In the genomic region with DNA sequence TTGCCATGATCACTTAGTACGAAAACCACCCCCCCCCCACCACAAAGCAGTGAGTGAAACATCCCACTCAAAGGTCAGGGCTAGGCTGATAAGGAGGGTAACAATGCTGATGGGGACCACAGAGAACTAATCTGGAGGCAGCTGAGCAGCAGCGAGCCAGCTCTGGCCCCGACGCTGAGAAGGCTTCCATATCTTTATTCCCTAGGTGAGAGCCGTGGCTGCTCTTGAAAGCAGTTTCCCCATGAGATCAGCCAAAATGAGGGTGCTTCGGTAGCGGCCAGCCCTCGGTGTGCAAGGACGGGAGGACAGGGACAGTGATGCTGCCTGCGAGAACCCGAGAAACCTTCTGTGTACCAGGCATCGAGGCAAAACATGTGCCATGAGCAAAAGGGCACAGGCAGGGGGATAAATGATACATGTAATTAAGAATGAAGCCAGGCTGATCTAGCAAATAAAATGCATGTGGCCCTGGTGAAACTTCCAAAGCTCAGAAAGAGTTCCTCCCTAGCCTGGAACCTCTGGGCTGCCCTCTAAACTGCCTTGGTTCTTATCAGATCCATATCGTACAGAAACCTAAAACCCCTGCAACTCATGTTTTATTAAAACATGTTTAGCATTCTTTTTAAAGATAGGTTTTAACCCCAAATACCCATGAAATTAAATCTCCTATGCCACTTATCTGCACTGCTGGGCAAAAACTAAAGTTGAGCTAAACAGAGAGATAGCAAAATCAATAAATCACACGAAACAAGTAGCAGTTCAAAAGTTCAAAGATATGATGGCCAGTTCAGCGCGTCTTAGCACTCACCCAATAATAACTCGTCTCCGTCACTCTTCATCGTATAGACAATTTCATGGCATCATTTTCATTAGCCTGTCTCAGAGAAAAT, we compare ENCODE assay signal across 1 cellular context.
TF ChIP-seq lines count a peak whose summit lies in the region.

No MANE protein-coding gene starts in this region.

TF ChIP-seq in HepG2, 621 proteins besides CTCF, POLR2A, EP300 and RAD21 (continued from another document and continues in another):
- TF ChIP-seq, protein P1, sequence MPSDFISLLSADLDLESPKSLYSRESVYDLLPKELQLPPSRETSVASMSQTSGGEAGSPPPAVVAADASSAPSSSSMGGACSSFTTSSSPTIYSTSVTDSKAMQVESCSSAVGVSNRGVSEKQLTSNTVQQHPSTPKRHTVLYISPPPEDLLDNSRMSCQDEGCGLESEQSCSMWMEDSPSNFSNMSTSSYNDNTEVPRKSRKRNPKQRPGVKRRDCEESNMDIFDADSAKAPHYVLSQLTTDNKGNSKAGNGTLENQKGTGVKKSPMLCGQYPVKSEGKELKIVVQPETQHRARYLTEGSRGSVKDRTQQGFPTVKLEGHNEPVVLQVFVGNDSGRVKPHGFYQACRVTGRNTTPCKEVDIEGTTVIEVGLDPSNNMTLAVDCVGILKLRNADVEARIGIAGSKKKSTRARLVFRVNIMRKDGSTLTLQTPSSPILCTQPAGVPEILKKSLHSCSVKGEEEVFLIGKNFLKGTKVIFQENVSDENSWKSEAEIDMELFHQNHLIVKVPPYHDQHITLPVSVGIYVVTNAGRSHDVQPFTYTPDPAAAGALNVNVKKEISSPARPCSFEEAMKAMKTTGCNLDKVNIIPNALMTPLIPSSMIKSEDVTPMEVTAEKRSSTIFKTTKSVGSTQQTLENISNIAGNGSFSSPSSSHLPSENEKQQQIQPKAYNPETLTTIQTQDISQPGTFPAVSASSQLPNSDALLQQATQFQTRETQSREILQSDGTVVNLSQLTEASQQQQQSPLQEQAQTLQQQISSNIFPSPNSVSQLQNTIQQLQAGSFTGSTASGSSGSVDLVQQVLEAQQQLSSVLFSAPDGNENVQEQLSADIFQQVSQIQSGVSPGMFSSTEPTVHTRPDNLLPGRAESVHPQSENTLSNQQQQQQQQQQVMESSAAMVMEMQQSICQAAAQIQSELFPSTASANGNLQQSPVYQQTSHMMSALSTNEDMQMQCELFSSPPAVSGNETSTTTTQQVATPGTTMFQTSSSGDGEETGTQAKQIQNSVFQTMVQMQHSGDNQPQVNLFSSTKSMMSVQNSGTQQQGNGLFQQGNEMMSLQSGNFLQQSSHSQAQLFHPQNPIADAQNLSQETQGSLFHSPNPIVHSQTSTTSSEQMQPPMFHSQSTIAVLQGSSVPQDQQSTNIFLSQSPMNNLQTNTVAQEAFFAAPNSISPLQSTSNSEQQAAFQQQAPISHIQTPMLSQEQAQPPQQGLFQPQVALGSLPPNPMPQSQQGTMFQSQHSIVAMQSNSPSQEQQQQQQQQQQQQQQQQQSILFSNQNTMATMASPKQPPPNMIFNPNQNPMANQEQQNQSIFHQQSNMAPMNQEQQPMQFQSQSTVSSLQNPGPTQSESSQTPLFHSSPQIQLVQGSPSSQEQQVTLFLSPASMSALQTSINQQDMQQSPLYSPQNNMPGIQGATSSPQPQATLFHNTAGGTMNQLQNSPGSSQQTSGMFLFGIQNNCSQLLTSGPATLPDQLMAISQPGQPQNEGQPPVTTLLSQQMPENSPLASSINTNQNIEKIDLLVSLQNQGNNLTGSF (CRISPR knock-in tag; IDR thresholded peaks at IDR 0.05): no peak
- TF ChIP-seq ZBTB3 (CRISPR knock-in tag; IDR thresholded peaks at IDR 0.05; ENCODE audit: borderline replicate concordance, low read depth): no peak
- no peak for TF ChIP-seq ZNF335 (CRISPR knock-in tag; IDR thresholded peaks at IDR 0.05)
- TF ChIP-seq CREM (IDR thresholded peaks at IDR 0.05): no peak
- no peak for TF ChIP-seq CREM (CRISPR knock-in tag; IDR thresholded peaks at IDR 0.05)
- TF ChIP-seq CEBPG (CRISPR knock-in tag; IDR thresholded peaks at IDR 0.05): no peak
- no peak for TF ChIP-seq RAD51 (IDR thresholded peaks at IDR 0.05; ENCODE audit: borderline replicate concordance)
- TF ChIP-seq MEF2D (CRISPR knock-in tag; IDR thresholded peaks at IDR 0.05): no peak
- no peak for TF ChIP-seq KAT2B (IDR thresholded peaks at IDR 0.05; ENCODE audit: borderline replicate concordance, low read depth, low read length)
- no peak for TF ChIP-seq ZFYVE20 (CRISPR knock-in tag; IDR thresholded peaks at IDR 0.05; ENCODE audit: borderline replicate concordance, low read depth)
- TF ChIP-seq, protein P2, sequence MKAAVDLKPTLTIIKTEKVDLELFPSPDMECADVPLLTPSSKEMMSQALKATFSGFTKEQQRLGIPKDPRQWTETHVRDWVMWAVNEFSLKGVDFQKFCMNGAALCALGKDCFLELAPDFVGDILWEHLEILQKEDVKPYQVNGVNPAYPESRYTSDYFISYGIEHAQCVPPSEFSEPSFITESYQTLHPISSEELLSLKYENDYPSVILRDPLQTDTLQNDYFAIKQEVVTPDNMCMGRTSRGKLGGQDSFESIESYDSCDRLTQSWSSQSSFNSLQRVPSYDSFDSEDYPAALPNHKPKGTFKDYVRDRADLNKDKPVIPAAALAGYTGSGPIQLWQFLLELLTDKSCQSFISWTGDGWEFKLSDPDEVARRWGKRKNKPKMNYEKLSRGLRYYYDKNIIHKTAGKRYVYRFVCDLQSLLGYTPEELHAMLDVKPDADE (CRISPR knock-in tag; IDR thresholded peaks at IDR 0.05): no peak
- peak; percentile 29; the same call in 1 of the 2 replicates for TF ChIP-seq KDM6A (CRISPR knock-in tag; IDR thresholded peaks at IDR 0.05; ENCODE audit: low read depth)
- TF ChIP-seq, protein P3, sequence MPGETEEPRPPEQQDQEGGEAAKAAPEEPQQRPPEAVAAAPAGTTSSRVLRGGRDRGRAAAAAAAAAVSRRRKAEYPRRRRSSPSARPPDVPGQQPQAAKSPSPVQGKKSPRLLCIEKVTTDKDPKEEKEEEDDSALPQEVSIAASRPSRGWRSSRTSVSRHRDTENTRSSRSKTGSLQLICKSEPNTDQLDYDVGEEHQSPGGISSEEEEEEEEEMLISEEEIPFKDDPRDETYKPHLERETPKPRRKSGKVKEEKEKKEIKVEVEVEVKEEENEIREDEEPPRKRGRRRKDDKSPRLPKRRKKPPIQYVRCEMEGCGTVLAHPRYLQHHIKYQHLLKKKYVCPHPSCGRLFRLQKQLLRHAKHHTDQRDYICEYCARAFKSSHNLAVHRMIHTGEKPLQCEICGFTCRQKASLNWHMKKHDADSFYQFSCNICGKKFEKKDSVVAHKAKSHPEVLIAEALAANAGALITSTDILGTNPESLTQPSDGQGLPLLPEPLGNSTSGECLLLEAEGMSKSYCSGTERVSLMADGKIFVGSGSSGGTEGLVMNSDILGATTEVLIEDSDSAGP (CRISPR knock-in tag; IDR thresholded peaks at IDR 0.05; ENCODE audit: borderline replicate concordance): peak; percentile 29; the same call in 1 of the 2 replicates
- TF ChIP-seq NR2F6 (IDR thresholded peaks at IDR 0.05): peak; percentile 82
- TF ChIP-seq NR2F6 (CRISPR knock-in tag; IDR thresholded peaks at IDR 0.05): peak; percentile 76
- TF ChIP-seq, protein P4, sequence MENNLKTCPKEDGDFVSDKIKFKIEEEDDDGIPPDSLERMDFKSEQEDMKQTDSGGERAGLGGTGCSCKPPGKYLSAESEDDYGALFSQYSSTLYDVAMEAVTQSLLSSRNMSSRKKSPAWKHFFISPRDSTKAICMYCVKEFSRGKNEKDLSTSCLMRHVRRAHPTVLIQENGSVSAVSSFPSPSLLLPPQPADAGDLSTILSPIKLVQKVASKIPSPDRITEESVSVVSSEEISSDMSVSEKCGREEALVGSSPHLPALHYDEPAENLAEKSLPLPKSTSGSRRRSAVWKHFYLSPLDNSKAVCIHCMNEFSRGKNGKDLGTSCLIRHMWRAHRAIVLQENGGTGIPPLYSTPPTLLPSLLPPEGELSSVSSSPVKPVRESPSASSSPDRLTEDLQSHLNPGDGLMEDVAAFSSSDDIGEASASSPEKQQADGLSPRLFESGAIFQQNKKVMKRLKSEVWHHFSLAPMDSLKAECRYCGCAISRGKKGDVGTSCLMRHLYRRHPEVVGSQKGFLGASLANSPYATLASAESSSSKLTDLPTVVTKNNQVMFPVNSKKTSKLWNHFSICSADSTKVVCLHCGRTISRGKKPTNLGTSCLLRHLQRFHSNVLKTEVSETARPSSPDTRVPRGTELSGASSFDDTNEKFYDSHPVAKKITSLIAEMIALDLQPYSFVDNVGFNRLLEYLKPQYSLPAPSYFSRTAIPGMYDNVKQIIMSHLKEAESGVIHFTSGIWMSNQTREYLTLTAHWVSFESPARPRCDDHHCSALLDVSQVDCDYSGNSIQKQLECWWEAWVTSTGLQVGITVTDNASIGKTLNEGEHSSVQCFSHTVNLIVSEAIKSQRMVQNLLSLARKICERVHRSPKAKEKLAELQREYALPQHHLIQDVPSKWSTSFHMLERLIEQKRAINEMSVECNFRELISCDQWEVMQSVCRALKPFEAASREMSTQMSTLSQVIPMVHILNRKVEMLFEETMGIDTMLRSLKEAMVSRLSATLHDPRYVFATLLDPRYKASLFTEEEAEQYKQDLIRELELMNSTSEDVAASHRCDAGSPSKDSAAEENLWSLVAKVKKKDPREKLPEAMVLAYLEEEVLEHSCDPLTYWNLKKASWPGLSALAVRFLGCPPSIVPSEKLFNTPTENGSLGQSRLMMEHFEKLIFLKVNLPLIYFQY (CRISPR knock-in tag; IDR thresholded peaks at IDR 0.05; ENCODE audit: borderline replicate concordance): no peak
- no peak for TF ChIP-seq ZNF33B (CRISPR knock-in tag; IDR thresholded peaks at IDR 0.05)
- TF ChIP-seq SAFB2 (CRISPR knock-in tag; IDR thresholded peaks at IDR 0.05; ENCODE audit: borderline replicate concordance, low read depth): no peak
- TF ChIP-seq ZFP90 (CRISPR knock-in tag; IDR thresholded peaks at IDR 0.05; ENCODE audit: borderline replicate concordance): no peak
- TF ChIP-seq, protein P5, sequence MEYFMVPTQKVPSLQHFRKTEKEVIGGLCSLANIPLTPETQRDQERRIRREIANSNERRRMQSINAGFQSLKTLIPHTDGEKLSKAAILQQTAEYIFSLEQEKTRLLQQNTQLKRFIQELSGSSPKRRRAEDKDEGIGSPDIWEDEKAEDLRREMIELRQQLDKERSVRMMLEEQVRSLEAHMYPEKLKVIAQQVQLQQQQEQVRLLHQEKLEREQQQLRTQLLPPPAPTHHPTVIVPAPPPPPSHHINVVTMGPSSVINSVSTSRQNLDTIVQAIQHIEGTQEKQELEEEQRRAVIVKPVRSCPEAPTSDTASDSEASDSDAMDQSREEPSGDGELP (IDR thresholded peaks at IDR 0.05; ENCODE audit: borderline replicate concordance, low read depth): peak; percentile 18; the same call in 1 of the 2 replicates
- no peak for TF ChIP-seq KLF6 (CRISPR knock-in tag; IDR thresholded peaks at IDR 0.05)
- TF ChIP-seq, protein P6, sequence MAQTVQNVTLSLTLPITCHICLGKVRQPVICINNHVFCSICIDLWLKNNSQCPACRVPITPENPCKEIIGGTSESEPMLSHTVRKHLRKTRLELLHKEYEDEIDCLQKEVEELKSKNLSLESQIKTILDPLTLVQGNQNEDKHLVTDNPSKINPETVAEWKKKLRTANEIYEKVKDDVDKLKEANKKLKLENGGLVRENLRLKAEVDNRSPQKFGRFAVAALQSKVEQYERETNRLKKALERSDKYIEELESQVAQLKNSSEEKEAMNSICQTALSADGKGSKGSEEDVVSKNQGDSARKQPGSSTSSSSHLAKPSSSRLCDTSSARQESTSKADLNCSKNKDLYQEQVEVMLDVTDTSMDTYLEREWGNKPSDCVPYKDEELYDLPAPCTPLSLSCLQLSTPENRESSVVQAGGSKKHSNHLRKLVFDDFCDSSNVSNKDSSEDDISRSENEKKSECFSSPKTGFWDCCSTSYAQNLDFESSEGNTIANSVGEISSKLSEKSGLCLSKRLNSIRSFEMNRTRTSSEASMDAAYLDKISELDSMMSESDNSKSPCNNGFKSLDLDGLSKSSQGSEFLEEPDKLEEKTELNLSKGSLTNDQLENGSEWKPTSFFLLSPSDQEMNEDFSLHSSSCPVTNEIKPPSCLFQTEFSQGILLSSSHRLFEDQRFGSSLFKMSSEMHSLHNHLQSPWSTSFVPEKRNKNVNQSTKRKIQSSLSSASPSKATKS (CRISPR knock-in tag; IDR thresholded peaks at IDR 0.05): no peak
- TF ChIP-seq, protein P7, sequence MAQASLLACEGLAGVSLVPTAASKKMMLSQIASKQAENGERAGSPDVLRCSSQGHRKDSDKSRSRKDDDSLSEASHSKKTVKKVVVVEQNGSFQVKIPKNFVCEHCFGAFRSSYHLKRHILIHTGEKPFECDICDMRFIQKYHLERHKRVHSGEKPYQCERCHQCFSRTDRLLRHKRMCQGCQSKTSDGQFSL (CRISPR knock-in tag; IDR thresholded peaks at IDR 0.05): peak; percentile 83; the same call in 1 of the 2 replicates
- TF ChIP-seq GFI1 (CRISPR knock-in tag; IDR thresholded peaks at IDR 0.05; ENCODE audit: borderline replicate concordance): no peak
- no peak for TF ChIP-seq ELF1 (CRISPR knock-in tag; IDR thresholded peaks at IDR 0.05)
- no peak for TF ChIP-seq ZNF431 (CRISPR knock-in tag; IDR thresholded peaks at IDR 0.05; ENCODE audit: borderline replicate concordance, low read depth)
- TF ChIP-seq ZNF672 (CRISPR knock-in tag; IDR thresholded peaks at IDR 0.05): no peak
- TF ChIP-seq GATAD2A (CRISPR knock-in tag; IDR thresholded peaks at IDR 0.05): peak; percentile 73
- no peak for TF ChIP-seq FOXP1 (IDR thresholded peaks at IDR 0.05)
- TF ChIP-seq FOXP1 (CRISPR knock-in tag; IDR thresholded peaks at IDR 0.05): peak; percentile 50
- TF ChIP-seq HNRNPH1 (optimal IDR thresholded peaks at IDR 0.05; ENCODE audit: low read depth, low read length): no peak
- TF ChIP-seq, protein P8, sequence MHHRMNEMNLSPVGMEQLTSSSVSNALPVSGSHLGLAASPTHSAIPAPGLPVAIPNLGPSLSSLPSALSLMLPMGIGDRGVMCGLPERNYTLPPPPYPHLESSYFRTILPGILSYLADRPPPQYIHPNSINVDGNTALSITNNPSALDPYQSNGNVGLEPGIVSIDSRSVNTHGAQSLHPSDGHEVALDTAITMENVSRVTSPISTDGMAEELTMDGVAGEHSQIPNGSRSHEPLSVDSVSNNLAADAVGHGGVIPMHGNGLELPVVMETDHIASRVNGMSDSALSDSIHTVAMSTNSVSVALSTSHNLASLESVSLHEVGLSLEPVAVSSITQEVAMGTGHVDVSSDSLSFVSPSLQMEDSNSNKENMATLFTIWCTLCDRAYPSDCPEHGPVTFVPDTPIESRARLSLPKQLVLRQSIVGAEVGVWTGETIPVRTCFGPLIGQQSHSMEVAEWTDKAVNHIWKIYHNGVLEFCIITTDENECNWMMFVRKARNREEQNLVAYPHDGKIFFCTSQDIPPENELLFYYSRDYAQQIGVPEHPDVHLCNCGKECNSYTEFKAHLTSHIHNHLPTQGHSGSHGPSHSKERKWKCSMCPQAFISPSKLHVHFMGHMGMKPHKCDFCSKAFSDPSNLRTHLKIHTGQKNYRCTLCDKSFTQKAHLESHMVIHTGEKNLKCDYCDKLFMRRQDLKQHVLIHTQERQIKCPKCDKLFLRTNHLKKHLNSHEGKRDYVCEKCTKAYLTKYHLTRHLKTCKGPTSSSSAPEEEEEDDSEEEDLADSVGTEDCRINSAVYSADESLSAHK (CRISPR knock-in tag; IDR thresholded peaks at IDR 0.05; ENCODE audit: borderline replicate concordance): no peak
- TF ChIP-seq ARID2 (CRISPR knock-in tag; IDR thresholded peaks at IDR 0.05; ENCODE audit: borderline replicate concordance): no peak
- TF ChIP-seq, protein P9, sequence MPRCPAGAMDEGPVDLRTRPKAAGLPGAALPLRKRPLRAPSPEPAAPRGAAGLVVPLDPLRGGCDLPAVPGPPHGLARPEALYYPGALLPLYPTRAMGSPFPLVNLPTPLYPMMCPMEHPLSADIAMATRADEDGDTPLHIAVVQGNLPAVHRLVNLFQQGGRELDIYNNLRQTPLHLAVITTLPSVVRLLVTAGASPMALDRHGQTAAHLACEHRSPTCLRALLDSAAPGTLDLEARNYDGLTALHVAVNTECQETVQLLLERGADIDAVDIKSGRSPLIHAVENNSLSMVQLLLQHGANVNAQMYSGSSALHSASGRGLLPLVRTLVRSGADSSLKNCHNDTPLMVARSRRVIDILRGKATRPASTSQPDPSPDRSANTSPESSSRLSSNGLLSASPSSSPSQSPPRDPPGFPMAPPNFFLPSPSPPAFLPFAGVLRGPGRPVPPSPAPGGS (CRISPR knock-in tag; IDR thresholded peaks at IDR 0.05): no peak
- no peak for TF ChIP-seq TGIF2 (CRISPR knock-in tag; IDR thresholded peaks at IDR 0.05)
- TF ChIP-seq TRIM24 (CRISPR knock-in tag; IDR thresholded peaks at IDR 0.05): no peak
- no peak for TF ChIP-seq ZNF552 (CRISPR knock-in tag; IDR thresholded peaks at IDR 0.05; ENCODE audit: borderline replicate concordance)
- TF ChIP-seq FOXA3 (CRISPR knock-in tag; IDR thresholded peaks at IDR 0.05): peak; percentile 18; the same call in 1 of the 2 replicates
